In the genomic region with DNA sequence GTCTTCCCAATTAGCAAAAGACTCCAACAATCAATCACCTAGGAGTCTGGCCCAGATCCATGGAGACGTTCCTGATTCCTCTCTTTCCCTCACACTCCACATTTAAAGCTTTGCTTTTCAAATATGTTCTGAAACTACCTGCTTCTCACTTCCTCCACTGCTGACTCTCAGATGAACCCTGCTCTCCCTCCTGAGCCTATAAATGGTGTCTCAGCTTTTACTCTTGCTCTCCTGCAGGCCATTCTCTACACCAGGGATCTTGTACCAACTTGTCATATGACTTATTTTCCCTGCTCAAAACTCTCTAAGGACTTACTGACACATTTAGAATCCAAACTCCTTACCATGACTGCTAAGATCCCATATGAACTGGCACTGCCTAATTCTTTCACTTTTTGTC, we compare ENCODE assay signal across 10 cellular contexts.
DNase-seq lines count a peak whose midpoint lies in the region; ATAC-seq and TF ChIP-seq lines count a peak whose summit lies in the region.
"Had no signal": no experiment of that assay in that cellular context is flagged by ENCODE, and none has a peak within 500 bp of the region (broad histone marks: within the 10 kb centered on the region; RNA-seq: fewer than 3 reads in every experiment).

No MANE protein-coding gene starts in this region.

- H3K27ac Mint-ChIP-seq in activated naive CD4-positive, alpha-beta T cell treated with anti-CD3 and anti-CD28 coated beads, Interleukin-2, amount 50 U/mL, for 72 hours = no peak overlapping the region

- POLR2A ChIA-PET in GM10248 (lab: Yijun Ruan, JAX) = interaction anchor here (0.6 kb wide), 1 partner anchor 64 kb away, joined by 10 read pairs; no protein-coding TSS in a partner anchor

- TF ChIP-seq CTCF in GM10248 (IDR thresholded peaks at IDR 0.05; ENCODE audit: control extremely low read depth, extremely low read depth, low read depth, missing control alignments) = no peak

- H3K9me3 Mint-ChIP-seq in activated naive CD4-positive, alpha-beta T cell treated with anti-CD3 and anti-CD28 coated beads, Interleukin-2, amount 50 U/mL, for 72 hours = peaks cover 0 to 4% of the 10 kb centered on the region in 2 donors
- H3K9me3 Mint-ChIP-seq: IgD-negative memory B cell had no signal

- CTCF ChIA-PET in GM10248 (lab: Yijun Ruan, JAX) = interaction anchor here (1.0 to 1.2 kb wide), 2 partner anchors 10 to 15 kb away, joined by 3 to 4 read pairs; no protein-coding TSS in a partner anchor

- DNase-seq in GM10248 (ENCODE audit: extremely low spot score) (peak; percentile 29), amygdala (lab: John Stamatoyannopoulos, UW) (no peak), kidney glomerular epithelial cell (lab: John Stamatoyannopoulos, UW) (no peak), activated gamma-delta T cell treated with Interleukin-2 at 50 U/mL for 16 hours (no peak)
- no peak for DNase-seq in activated naive CD4-positive, alpha-beta T cell treated with anti-CD3 and anti-CD28 coated beads, Interleukin-2, amount 50 U/mL, for 72 hours (ENCODE audit: low spot score in 2 of 2)
- DNase-seq: foreskin fibroblast had no signal

- H3K36me3 Mint-ChIP-seq in activated naive CD4-positive, alpha-beta T cell treated with anti-CD3 and anti-CD28 coated beads, Interleukin-2, amount 50 U/mL, for 72 hours = no peaks in the 10 kb centered on the region

- ATAC-seq in GM19397 (IDR thresholded peaks at IDR 0.05; ENCODE audit: unreplicated experiment) (peak; percentile 55), HG02870 (IDR thresholded peaks at IDR 0.05; ENCODE audit: unreplicated experiment) (peak; percentile 68), HG03575 (IDR thresholded peaks at IDR 0.05; ENCODE audit: extremely low read depth, insufficient number of reproducible peaks, low FRiP score, unreplicated experiment) (peak; percentile 48)
- no peak for ATAC-seq in activated naive CD4-positive, alpha-beta T cell treated with anti-CD3 and anti-CD28 coated beads, Interleukin-2, amount 50 U/mL, for 72 hours

Comparison
In these comparisons a context has a peak if more than half of its experiments do, and no peak if none do; other contexts are left out.
1. ATAC-seq: peak in GM19397 (single experiment), HG02870 (single experiment) and HG03575 (single experiment); none in activated naive CD4-positive, alpha-beta T cell treated with anti-CD3 and anti-CD28 coated beads, Interleukin-2, amount 50 U/mL, for 72 hours (0 of 2).